ENCODE assay signal across 1 cellular context in genomic region chr6:31829633-31830492, GRCh38.
TF ChIP-seq lines count a peak whose summit lies in the region.

No MANE protein-coding gene starts in this region.

TF ChIP-seq in K562, 482 proteins besides CTCF, POLR2A, EP300 and RAD21 (continued from another document and continues in another):
- TF ChIP-seq NKRF (IDR thresholded peaks at IDR 0.05; ENCODE audit: borderline replicate concordance) = peak; percentile 52
- no peak for TF ChIP-seq MEF2A (IDR thresholded peaks at IDR 0.05; ENCODE audit: control insufficient read depth, low read depth, low read length)
- no peak for TF ChIP-seq RUNX1 (IDR thresholded peaks at IDR 0.05; ENCODE audit: low read depth)
- TF ChIP-seq NR2C2 (CRISPR knock-in tag; IDR thresholded peaks at IDR 0.05) = no peak
- no peak for TF ChIP-seq NR2C2 (tag; IDR thresholded peaks at IDR 0.05)
- TF ChIP-seq E2F8 (IDR thresholded peaks at IDR 0.05; ENCODE audit: low read depth, partially characterized antibody) = no peak
- TF ChIP-seq MXI1 (IDR thresholded peaks at IDR 0.05; ENCODE audit: low read depth, low read length) = 0 out of 2 replicates have a peak, but pooled peaks have one; percentile 12
- no peak for TF ChIP-seq PTBP1 (IDR thresholded peaks at IDR 0.05; ENCODE audit: low read depth, low read length)
- TF ChIP-seq BACH1 (tag; IDR thresholded peaks at IDR 0.05) = 0 out of 2 replicates have a peak, but pooled peaks have one; percentile 50
- no peak for TF ChIP-seq PBX2 (CRISPR knock-in tag; IDR thresholded peaks at IDR 0.05; ENCODE audit: low read depth)
- TF ChIP-seq PBX2 (tag; conservative IDR thresholded peaks at IDR 0.05; ENCODE audit: low read depth) = no peak
- TF ChIP-seq ZNF174 (CRISPR knock-in tag; IDR thresholded peaks at IDR 0.05) = no peak
- no peak for TF ChIP-seq TAF9B (IDR thresholded peaks at IDR 0.05; ENCODE audit: partially characterized antibody)
- no peak for TF ChIP-seq ZBTB8A (IDR thresholded peaks at IDR 0.05; ENCODE audit: partially characterized antibody)
- TF ChIP-seq SAFB (IDR thresholded peaks at IDR 0.05; ENCODE audit: borderline replicate concordance, low read depth, low read length) = no peak
- no peak for TF ChIP-seq HBP1 (CRISPR knock-in tag; IDR thresholded peaks at IDR 0.05)
- no peak for TF ChIP-seq PHB2 (IDR thresholded peaks at IDR 0.05; ENCODE audit: low read depth)
- no peak for TF ChIP-seq MAX (CRISPR knock-in tag; IDR thresholded peaks at IDR 0.05)
- TF ChIP-seq SOX6 (IDR thresholded peaks at IDR 0.05) = no peak
- no peak for TF ChIP-seq ZNF175 (CRISPR knock-in tag; IDR thresholded peaks at IDR 0.05; ENCODE audit: low read depth)
- 0 out of 2 replicates have a peak, but pooled peaks have one; percentile 40 for TF ChIP-seq ESRRB (CRISPR knock-in tag; IDR thresholded peaks at IDR 0.05; ENCODE audit: borderline replicate concordance)
- TF ChIP-seq ZBTB34 (CRISPR knock-in tag; IDR thresholded peaks at IDR 0.05) = no peak
- TF ChIP-seq ZBTB26 (CRISPR knock-in tag; IDR thresholded peaks at IDR 0.05) = peak; percentile 73; the same call in 1 of the 2 replicates
- TF ChIP-seq RFX5 (IDR thresholded peaks at IDR 0.05; ENCODE audit: low read depth, low read length) = no peak
- peak; percentile 29 to 79 for TF ChIP-seq MLLT1 (IDR thresholded peaks at IDR 0.05)
- TF ChIP-seq SMAD3 (CRISPR knock-in tag; conservative IDR thresholded peaks at IDR 0.05) = 0 out of 2 replicates have a peak, but pooled peaks have one; percentile 38
- no peak for TF ChIP-seq ZNF592 (IDR thresholded peaks at IDR 0.05)
- no peak for TF ChIP-seq NFIC (IDR thresholded peaks at IDR 0.05)
- TF ChIP-seq ARNT (IDR thresholded peaks at IDR 0.05) = peak in 1 of 2 experiments; percentile 11; a peak in 2 of 4 replicates
- TF ChIP-seq ETV5 (CRISPR knock-in tag; IDR thresholded peaks at IDR 0.05; ENCODE audit: low read depth) = no peak
- peak; percentile 79 for TF ChIP-seq NBN (IDR thresholded peaks at IDR 0.05; ENCODE audit: low read depth)
- 0 out of 2 replicates have a peak, but pooled peaks have one; percentile 54 for TF ChIP-seq RREB1 (CRISPR knock-in tag; IDR thresholded peaks at IDR 0.05)
